In the genomic region with DNA sequence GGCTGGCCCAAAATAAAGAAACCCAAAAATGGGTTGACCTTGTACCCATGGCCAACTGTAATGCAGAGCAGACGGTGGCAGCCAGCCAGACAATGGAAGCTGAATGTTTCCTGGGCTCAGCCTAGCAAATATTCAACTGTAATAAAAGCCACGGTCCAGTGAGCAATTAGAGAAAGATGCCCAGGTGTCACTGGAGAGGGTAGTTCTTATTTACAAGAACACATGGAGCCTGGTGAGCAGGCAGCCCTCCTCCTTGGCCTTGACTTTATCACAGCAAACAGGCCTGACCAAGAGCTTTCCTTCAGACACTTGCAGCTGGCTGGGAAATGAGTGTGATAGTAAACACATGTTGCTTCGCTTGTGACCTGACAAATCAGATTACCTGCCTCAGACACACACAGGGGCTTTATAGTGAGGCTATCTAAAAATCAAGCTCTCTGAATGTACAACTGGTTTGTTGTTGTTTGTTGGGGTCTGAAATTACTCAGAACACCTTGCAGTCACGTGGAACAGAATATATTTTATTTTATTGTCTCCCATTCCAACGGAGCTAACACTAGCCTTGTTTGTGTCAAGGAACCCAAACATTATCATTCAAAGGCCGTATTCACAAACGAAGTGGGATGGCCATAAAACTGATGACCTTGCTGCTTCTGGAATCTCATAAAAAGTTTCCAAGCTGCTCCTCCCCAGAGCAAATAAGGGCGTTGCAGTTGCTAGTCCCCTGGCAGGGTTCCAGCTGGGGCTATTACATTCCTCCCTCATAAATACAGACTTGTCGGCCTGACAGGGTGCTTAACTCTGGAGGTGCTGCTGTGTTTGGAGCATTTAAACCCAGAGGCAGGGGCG, we compare ENCODE assay signal across 1 cellular context.
TF ChIP-seq lines count a peak whose summit lies in the region.

No MANE protein-coding gene starts in this region.

TF ChIP-seq in HEK293, 187 proteins besides CTCF, POLR2A, EP300 and RAD21 (continued from another document):
- TF ChIP-seq, protein P1, sequence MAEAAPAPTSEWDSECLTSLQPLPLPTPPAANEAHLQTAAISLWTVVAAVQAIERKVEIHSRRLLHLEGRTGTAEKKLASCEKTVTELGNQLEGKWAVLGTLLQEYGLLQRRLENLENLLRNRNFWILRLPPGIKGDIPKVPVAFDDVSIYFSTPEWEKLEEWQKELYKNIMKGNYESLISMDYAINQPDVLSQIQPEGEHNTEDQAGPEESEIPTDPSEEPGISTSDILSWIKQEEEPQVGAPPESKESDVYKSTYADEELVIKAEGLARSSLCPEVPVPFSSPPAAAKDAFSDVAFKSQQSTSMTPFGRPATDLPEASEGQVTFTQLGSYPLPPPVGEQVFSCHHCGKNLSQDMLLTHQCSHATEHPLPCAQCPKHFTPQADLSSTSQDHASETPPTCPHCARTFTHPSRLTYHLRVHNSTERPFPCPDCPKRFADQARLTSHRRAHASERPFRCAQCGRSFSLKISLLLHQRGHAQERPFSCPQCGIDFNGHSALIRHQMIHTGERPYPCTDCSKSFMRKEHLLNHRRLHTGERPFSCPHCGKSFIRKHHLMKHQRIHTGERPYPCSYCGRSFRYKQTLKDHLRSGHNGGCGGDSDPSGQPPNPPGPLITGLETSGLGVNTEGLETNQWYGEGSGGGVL (tag by site-specific recombination; IDR thresholded peaks at IDR 0.05) = 0 out of 2 replicates have a peak, but pooled peaks have one; percentile 10
- TF ChIP-seq SCRT2 (tag by site-specific recombination; IDR thresholded peaks at IDR 0.05) = peak; percentile 93
- TF ChIP-seq, protein P2, sequence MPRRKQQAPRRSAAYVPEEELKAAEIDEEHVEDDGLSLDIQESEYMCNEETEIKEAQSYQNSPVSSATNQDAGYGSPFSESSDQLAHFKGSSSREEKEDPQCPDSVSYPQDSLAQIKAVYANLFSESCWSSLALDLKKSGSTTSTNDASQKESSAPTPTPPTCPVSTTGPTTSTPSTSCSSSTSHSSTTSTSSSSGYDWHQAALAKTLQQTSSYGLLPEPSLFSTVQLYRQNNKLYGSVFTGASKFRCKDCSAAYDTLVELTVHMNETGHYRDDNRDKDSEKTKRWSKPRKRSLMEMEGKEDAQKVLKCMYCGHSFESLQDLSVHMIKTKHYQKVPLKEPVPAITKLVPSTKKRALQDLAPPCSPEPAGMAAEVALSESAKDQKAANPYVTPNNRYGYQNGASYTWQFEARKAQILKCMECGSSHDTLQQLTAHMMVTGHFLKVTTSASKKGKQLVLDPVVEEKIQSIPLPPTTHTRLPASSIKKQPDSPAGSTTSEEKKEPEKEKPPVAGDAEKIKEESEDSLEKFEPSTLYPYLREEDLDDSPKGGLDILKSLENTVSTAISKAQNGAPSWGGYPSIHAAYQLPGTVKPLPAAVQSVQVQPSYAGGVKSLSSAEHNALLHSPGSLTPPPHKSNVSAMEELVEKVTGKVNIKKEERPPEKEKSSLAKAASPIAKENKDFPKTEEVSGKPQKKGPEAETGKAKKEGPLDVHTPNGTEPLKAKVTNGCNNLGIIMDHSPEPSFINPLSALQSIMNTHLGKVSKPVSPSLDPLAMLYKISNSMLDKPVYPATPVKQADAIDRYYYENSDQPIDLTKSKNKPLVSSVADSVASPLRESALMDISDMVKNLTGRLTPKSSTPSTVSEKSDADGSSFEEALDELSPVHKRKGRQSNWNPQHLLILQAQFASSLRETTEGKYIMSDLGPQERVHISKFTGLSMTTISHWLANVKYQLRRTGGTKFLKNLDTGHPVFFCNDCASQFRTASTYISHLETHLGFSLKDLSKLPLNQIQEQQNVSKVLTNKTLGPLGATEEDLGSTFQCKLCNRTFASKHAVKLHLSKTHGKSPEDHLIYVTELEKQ (tag by site-specific recombination; IDR thresholded peaks at IDR 0.05; ENCODE audit: borderline replicate concordance) = 0 out of 2 replicates have a peak, but pooled peaks have one; percentile 24
- no peak for TF ChIP-seq KLF16 (tag by site-specific recombination; IDR thresholded peaks at IDR 0.05)
- TF ChIP-seq, protein P3, sequence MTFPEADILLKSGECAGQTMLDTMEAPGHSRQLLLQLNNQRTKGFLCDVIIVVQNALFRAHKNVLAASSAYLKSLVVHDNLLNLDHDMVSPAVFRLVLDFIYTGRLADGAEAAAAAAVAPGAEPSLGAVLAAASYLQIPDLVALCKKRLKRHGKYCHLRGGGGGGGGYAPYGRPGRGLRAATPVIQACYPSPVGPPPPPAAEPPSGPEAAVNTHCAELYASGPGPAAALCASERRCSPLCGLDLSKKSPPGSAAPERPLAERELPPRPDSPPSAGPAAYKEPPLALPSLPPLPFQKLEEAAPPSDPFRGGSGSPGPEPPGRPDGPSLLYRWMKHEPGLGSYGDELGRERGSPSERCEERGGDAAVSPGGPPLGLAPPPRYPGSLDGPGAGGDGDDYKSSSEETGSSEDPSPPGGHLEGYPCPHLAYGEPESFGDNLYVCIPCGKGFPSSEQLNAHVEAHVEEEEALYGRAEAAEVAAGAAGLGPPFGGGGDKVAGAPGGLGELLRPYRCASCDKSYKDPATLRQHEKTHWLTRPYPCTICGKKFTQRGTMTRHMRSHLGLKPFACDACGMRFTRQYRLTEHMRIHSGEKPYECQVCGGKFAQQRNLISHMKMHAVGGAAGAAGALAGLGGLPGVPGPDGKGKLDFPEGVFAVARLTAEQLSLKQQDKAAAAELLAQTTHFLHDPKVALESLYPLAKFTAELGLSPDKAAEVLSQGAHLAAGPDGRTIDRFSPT (tag by site-specific recombination; IDR thresholded peaks at IDR 0.05) = 0 out of 2 replicates have a peak, but pooled peaks have one; percentile 14
- TF ChIP-seq KLF9 (tag by site-specific recombination; IDR thresholded peaks at IDR 0.05; ENCODE audit: low read depth) = no peak
- TF ChIP-seq ZNF623 (tag by site-specific recombination; IDR thresholded peaks at IDR 0.05) = no peak
- TF ChIP-seq, protein P4, sequence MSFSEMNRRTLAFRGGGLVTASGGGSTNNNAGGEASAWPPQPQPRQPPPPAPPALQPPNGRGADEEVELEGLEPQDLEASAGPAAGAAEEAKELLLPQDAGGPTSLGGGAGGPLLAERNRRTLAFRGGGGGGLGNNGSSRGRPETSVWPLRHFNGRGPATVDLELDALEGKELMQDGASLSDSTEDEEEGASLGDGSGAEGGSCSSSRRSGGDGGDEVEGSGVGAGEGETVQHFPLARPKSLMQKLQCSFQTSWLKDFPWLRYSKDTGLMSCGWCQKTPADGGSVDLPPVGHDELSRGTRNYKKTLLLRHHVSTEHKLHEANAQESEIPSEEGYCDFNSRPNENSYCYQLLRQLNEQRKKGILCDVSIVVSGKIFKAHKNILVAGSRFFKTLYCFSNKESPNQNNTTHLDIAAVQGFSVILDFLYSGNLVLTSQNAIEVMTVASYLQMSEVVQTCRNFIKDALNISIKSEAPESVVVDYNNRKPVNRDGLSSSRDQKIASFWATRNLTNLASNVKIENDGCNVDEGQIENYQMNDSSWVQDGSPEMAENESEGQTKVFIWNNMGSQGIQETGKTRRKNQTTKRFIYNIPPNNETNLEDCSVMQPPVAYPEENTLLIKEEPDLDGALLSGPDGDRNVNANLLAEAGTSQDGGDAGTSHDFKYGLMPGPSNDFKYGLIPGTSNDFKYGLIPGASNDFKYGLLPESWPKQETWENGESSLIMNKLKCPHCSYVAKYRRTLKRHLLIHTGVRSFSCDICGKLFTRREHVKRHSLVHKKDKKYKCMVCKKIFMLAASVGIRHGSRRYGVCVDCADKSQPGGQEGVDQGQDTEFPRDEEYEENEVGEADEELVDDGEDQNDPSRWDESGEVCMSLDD (tag by site-specific recombination; IDR thresholded peaks at IDR 0.05) = no peak
- TF ChIP-seq, protein P5, sequence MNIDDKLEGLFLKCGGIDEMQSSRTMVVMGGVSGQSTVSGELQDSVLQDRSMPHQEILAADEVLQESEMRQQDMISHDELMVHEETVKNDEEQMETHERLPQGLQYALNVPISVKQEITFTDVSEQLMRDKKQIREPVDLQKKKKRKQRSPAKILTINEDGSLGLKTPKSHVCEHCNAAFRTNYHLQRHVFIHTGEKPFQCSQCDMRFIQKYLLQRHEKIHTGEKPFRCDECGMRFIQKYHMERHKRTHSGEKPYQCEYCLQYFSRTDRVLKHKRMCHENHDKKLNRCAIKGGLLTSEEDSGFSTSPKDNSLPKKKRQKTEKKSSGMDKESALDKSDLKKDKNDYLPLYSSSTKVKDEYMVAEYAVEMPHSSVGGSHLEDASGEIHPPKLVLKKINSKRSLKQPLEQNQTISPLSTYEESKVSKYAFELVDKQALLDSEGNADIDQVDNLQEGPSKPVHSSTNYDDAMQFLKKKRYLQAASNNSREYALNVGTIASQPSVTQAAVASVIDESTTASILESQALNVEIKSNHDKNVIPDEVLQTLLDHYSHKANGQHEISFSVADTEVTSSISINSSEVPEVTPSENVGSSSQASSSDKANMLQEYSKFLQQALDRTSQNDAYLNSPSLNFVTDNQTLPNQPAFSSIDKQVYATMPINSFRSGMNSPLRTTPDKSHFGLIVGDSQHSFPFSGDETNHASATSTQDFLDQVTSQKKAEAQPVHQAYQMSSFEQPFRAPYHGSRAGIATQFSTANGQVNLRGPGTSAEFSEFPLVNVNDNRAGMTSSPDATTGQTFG (tag by site-specific recombination; IDR thresholded peaks at IDR 0.05; ENCODE audit: borderline replicate concordance) = no peak
- TF ChIP-seq ZNF184 (tag by site-specific recombination; IDR thresholded peaks at IDR 0.05) = peak; percentile 43; the same call in 1 of the 2 replicates
- TF ChIP-seq ZNF10 (tag by site-specific recombination; IDR thresholded peaks at IDR 0.05) = no peak
- TF ChIP-seq, protein P6, sequence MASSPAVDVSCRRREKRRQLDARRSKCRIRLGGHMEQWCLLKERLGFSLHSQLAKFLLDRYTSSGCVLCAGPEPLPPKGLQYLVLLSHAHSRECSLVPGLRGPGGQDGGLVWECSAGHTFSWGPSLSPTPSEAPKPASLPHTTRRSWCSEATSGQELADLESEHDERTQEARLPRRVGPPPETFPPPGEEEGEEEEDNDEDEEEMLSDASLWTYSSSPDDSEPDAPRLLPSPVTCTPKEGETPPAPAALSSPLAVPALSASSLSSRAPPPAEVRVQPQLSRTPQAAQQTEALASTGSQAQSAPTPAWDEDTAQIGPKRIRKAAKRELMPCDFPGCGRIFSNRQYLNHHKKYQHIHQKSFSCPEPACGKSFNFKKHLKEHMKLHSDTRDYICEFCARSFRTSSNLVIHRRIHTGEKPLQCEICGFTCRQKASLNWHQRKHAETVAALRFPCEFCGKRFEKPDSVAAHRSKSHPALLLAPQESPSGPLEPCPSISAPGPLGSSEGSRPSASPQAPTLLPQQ (tag by site-specific recombination; IDR thresholded peaks at IDR 0.05) = peak; percentile 45; the same call in 1 of the 2 replicates
- peak; percentile 92 for TF ChIP-seq KLF1 (tag by site-specific recombination; IDR thresholded peaks at IDR 0.05)
- TF ChIP-seq ZNF660 (tag by site-specific recombination; IDR thresholded peaks at IDR 0.05) = peak; percentile 100
- peak; percentile 77; the same call in 1 of the 2 replicates for TF ChIP-seq HOXC10 (CRISPR knock-in tag; IDR thresholded peaks at IDR 0.05)
- TF ChIP-seq WT1 (tag by site-specific recombination; IDR thresholded peaks at IDR 0.05) = peak; percentile 94
- TF ChIP-seq, protein P7, sequence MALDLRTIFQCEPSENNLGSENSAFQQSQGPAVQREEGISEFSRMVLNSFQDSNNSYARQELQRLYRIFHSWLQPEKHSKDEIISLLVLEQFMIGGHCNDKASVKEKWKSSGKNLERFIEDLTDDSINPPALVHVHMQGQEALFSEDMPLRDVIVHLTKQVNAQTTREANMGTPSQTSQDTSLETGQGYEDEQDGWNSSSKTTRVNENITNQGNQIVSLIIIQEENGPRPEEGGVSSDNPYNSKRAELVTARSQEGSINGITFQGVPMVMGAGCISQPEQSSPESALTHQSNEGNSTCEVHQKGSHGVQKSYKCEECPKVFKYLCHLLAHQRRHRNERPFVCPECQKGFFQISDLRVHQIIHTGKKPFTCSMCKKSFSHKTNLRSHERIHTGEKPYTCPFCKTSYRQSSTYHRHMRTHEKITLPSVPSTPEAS (tag by site-specific recombination; IDR thresholded peaks at IDR 0.05) = no peak
- 0 out of 2 replicates have a peak, but pooled peaks have one; percentile 41 for TF ChIP-seq ZNF549 (tag by site-specific recombination; IDR thresholded peaks at IDR 0.05)
- TF ChIP-seq ZNF16 (tag by site-specific recombination; IDR thresholded peaks at IDR 0.05; ENCODE audit: low read depth) = no peak
- TF ChIP-seq ZNF341 (tag by site-specific recombination; IDR thresholded peaks at IDR 0.05; ENCODE audit: low read depth) = peak; percentile 87
- TF ChIP-seq ZNF707 (tag by site-specific recombination; IDR thresholded peaks at IDR 0.05) = no peak
- peak; percentile 84; the same call in 1 of the 2 replicates for TF ChIP-seq MZF1 (tag by site-specific recombination; IDR thresholded peaks at IDR 0.05; ENCODE audit: borderline replicate concordance)
- TF ChIP-seq ZNF394 (tag by site-specific recombination; IDR thresholded peaks at IDR 0.05; ENCODE audit: borderline replicate concordance) = peak; percentile 87
- peak; percentile 30 for TF ChIP-seq ZNF335 (tag by site-specific recombination; conservative IDR thresholded peaks at IDR 0.05)
TF ChIP-seq in HEK293: peak in this region for 55.
